Comparison of ENCODE assay signal across 8 cellular contexts in genomic region chr17:16988749-16989229, GRCh38. TPM values are rescaled to one million over a fixed set of nuclear protein-coding genes. Genes with fewer than 3 reads are reported as not detected.
DNase-seq lines count a peak whose midpoint lies in the region; ATAC-seq and TF ChIP-seq lines count a peak whose summit lies in the region.

No MANE protein-coding gene starts in this region.

- H3K79me2 ChIP-seq in DND-41 (ENCODE audit: insufficient read depth, low read length), result no peaks in the 10 kb centered on the region

- 68 to 77% (median 75%) methylated on average over 10 of the region's 10 CpGs for WGBS in psoas muscle, 3 donors

- H4K20me1 ChIP-seq in DND-41 (ENCODE audit: insufficient read depth, low read length), result no peaks in the 10 kb centered on the region

- peak overlapping the region; percentile 90 for H3K27ac ChIP-seq in DND-41 (ENCODE audit: low read length)
- H3K27ac ChIP-seq in layer of hippocampus (ENCODE audit: low read depth, low read length), result peak overlapping the region; percentile 72
- H3K27ac ChIP-seq in psoas muscle, result no peak overlapping the region

- ATAC-seq in DND-41 (ENCODE audit: insufficient read depth, low read depth), result no peak; the same call in 2 of the 3 replicates
- ATAC-seq in GM21390 (IDR thresholded peaks at IDR 0.05; ENCODE audit: unreplicated experiment), result peak; percentile 2
- no peak for ATAC-seq in psoas muscle

- DNase-seq in DND-41, result no peak
- DNase-seq in NCI-H226, result peak; percentile 22
- no peak for DNase-seq in DMS 273 (lab: John Stamatoyannopoulos, UW; ENCODE audit: unreplicated experiment)
- no peak for DNase-seq in activated gamma-delta T cell (lab: John Stamatoyannopoulos, UW)
- DNase-seq in GM19240 (ENCODE audit: insufficient read length, low spot score), result no peak
- no peak for DNase-seq in psoas muscle

- H2AFZ ChIP-seq in DND-41 (ENCODE audit: low read depth, low read length), result no peak overlapping the region

- intact Hi-C loops in psoas muscle (cut with DNase I), result loop anchor here in 1 of 2 donors (5.0 kb wide), 1 partner anchor 66 kb away; no protein-coding TSS in a partner anchor

- TF ChIP-seq CTCF in DND-41 (IDR thresholded peaks at IDR 0.05; ENCODE audit: borderline replicate concordance, extremely low read depth, low read length, poor library complexity, severe bottlenecking) (no peak), psoas muscle (IDR thresholded peaks at IDR 0.05) (no peak)

- H3K4me1 ChIP-seq in DND-41 (ENCODE audit: insufficient read depth, low read length) (peaks cover 68% of the 10 kb centered on the region), psoas muscle (no peaks in the 10 kb centered on the region)

- H3K4me2 ChIP-seq in DND-41 (ENCODE audit: insufficient read depth, low read length), result peak overlapping the region; percentile 40

- peak overlapping the region; percentile 30 for H3K9ac ChIP-seq in DND-41 (ENCODE audit: low read depth, low read length)

- H3K27me3 ChIP-seq in DND-41 (ENCODE audit: insufficient read depth, low read length, poor library complexity) (no peaks in the 10 kb centered on the region), layer of hippocampus (ENCODE audit: control insufficient read depth, insufficient read depth, low read length) (no peaks in the 10 kb centered on the region), psoas muscle (ENCODE audit: insufficient read depth in 3 of 3, low read length in 2 of 3) (no peaks in the 10 kb centered on the region)

- H3K4me3 ChIP-seq in DND-41 (ENCODE audit: low read depth in 1 of 2, low read length in 2 of 2) (peak overlapping the region in 1 of 2 experiments; percentile 4; a peak in 1 of 4 replicates), psoas muscle (no peak overlapping the region)

- no peaks in the 10 kb centered on the region for H3K9me3 ChIP-seq in DND-41 (ENCODE audit: insufficient read depth, low read length, severe bottlenecking)
- no peaks in the 10 kb centered on the region for H3K9me3 ChIP-seq in psoas muscle

- H3K36me3 ChIP-seq in DND-41 (ENCODE audit: insufficient read depth, low read length) (no peaks in the 10 kb centered on the region), psoas muscle (ENCODE audit: insufficient read depth in 1 of 2, low read depth in 1 of 2) (no peaks in the 10 kb centered on the region)

RNA-seq across cellular contexts. Expression of gene TNFRSF13B, which starts 16.9 kb away (rescaled TPM):
- total RNA-seq in psoas muscle, result not detected
- polyA plus RNA-seq in psoas muscle, result not detected

RNA-seq across cellular contexts. Expression of gene MPRIP, which starts 53.5 kb away (rescaled TPM):
- 100 to 1,000 TPM; 228 to 322 (median 258) TPM for total RNA-seq in psoas muscle
- 100 to 1,000 TPM; 142 to 270 (median 184) TPM for polyA plus RNA-seq in psoas muscle
